Comparison of ENCODE assay signal across 1 cellular context in the genomic region with DNA sequence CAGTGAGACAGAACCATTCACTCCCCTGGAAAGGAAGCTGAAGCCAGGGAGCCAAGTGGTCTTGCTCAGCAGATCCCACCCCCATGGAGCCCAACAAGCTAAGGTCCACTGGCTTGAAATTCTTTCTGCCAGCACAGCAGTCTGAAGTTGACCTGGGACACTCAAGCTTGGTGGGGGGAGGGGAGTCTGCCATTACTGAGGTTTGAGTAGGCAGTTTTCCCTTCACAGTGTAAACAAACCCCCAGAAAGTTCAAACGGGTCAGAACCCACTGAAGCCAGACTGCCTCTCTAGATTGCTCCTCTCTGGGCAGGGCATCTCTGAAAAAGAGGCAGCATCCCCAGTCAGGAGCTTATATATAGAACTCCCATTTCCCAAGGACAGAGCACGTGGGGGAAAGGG.
TF ChIP-seq lines count a peak whose summit lies in the region.

No MANE protein-coding gene starts in this region.

TF ChIP-seq in HepG2, 621 proteins besides CTCF, POLR2A, EP300 and RAD21:
- peak; percentile 38; the same call in 1 of the 2 replicates for TF ChIP-seq ZMYM4 (CRISPR knock-in tag; IDR thresholded peaks at IDR 0.05)
- TF ChIP-seq, protein P1, sequence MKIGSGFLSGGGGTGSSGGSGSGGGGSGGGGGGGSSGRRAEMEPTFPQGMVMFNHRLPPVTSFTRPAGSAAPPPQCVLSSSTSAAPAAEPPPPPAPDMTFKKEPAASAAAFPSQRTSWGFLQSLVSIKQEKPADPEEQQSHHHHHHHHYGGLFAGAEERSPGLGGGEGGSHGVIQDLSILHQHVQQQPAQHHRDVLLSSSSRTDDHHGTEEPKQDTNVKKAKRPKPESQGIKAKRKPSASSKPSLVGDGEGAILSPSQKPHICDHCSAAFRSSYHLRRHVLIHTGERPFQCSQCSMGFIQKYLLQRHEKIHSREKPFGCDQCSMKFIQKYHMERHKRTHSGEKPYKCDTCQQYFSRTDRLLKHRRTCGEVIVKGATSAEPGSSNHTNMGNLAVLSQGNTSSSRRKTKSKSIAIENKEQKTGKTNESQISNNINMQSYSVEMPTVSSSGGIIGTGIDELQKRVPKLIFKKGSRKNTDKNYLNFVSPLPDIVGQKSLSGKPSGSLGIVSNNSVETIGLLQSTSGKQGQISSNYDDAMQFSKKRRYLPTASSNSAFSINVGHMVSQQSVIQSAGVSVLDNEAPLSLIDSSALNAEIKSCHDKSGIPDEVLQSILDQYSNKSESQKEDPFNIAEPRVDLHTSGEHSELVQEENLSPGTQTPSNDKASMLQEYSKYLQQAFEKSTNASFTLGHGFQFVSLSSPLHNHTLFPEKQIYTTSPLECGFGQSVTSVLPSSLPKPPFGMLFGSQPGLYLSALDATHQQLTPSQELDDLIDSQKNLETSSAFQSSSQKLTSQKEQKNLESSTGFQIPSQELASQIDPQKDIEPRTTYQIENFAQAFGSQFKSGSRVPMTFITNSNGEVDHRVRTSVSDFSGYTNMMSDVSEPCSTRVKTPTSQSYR (CRISPR knock-in tag; IDR thresholded peaks at IDR 0.05; ENCODE audit: borderline replicate concordance), result peak; percentile 69; the same call in 1 of the 2 replicates
